ENCODE assay signal across 9 cellular contexts in the genomic region with DNA sequence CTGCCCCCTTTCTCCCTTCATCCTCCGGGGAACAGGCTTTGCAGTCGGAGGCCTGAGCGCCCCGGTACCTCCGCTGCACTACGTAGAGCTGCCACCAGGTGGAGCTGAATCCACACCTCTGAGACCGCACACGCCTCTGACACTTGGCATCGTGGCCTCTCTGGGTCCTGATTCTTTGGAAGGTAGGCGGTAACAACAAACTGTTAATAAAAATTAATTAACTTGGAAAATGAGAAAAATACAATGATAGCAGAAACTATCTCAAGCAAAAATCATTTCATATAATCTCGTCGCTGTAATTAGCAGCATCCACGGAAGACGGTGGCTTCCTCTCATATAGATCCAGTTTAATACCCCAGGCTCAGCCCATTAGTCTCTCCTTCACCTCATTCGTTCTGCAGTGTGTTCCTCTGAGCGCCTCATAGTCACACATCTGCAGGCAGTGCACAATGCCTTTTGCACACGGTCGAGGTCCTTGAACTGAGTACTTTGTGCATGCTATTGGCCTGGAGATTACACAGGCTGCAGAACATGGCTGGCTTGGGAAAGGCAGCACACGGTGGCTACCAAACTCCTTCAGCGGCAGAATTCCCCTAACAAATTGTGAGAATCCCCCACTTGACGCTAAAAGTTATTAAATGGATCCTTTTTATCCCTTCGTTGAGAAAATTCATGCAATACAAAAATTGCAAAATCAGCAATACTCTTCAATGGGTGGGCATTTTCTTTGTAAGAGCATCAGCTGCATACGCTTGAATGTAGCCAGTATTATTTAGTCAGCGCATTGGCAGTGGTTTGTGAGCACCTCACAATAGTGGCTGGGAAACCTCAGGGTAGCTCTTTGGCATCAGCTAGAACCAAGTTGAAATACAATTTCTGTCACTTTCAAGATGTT. TPM values are rescaled to one million over a fixed set of nuclear protein-coding genes. Genes with fewer than 3 reads are reported as not detected.
A peak's percentile ranks its signal among the peaks of the same experiment; 100 is the strongest.
DNase-seq lines count a peak whose midpoint lies in the region; ATAC-seq and TF ChIP-seq lines count a peak whose summit lies in the region.
"Had no signal": no experiment of that assay in that cellular context is flagged by ENCODE, and none has a peak within 500 bp of the region (broad histone marks: within the 10 kb centered on the region; RNA-seq: fewer than 3 reads in every experiment).

No MANE protein-coding gene starts in this region.

- no peak overlapping the region for H3K4me3 ChIP-seq in BJ (ENCODE audit: low read depth, low read length)
- H3K4me3 ChIP-seq in dorsolateral prefrontal cortex: no peak overlapping the region
- no peak overlapping the region for H3K4me3 ChIP-seq in lung
- H3K4me3 ChIP-seq: SK-N-MC had no signal

- CTCF ChIA-PET in BJ (lab: Yijun Ruan, JAX): interaction anchor here (0.7 to 12.9 kb wide), 17 partner anchors 9 to 211 kb away, joined by 3 to 392 read pairs (median 3); a partner anchor contains a TSS

- peak; percentile 87 for ATAC-seq in GM18909 (IDR thresholded peaks at IDR 0.05; ENCODE audit: poor library complexity, unreplicated experiment)
- peak; percentile 89 for ATAC-seq in HG03103 (IDR thresholded peaks at IDR 0.05; ENCODE audit: low read depth, unreplicated experiment)
- ATAC-seq in lung (ENCODE audit: insufficient read depth, low FRiP score): peak; percentile 88

- no peaks in the 10 kb centered on the region for H3K27me3 ChIP-seq in BJ (ENCODE audit: control insufficient read depth, insufficient read depth, low read length)
- no peaks in the 10 kb centered on the region for H3K27me3 ChIP-seq in dorsolateral prefrontal cortex
- H3K27me3 ChIP-seq in lung (ENCODE audit: control insufficient read depth, insufficient read depth): no peaks in the 10 kb centered on the region

- no peak for DNase-seq in BJ (ENCODE audit: low read depth)
- DNase-seq in NCI-H526 (lab: John Stamatoyannopoulos, UW): peak; percentile 27 to 85
- peak; percentile 87 to 89 for DNase-seq in activated CD4-positive, alpha-beta T cell treated with anti-CD3 and anti-CD28 coated beads, Interleukin-2, amount 50 U/mL, for 48 hours
- DNase-seq in dorsolateral prefrontal cortex: peak; percentile 54 to 88 (median 82)
- peak; percentile 81 for DNase-seq in lung (ENCODE audit: low spot score)
- DNase-seq in stimulated activated CD8-positive, alpha-beta memory T cell treated with anti-CD3 and anti-CD28 coated beads, Interleukin-15, amount 100 ng/mL, for 4 hours (ENCODE audit: low read depth in 2 of 2): peak; percentile 43 to 48

- H3K4me1 ChIP-seq in lung (ENCODE audit: control insufficient read depth in 2 of 2, insufficient read depth in 2 of 2, low read length in 2 of 2): no peaks in the 10 kb centered on the region

- POLR2A ChIA-PET in BJ (lab: Charles Lee): no interaction called here

- H3K27ac ChIP-seq in dorsolateral prefrontal cortex (peak overlapping the region in 4 of 59 donors; percentile 5 to 81 (median 20)), lung (ENCODE audit: low read depth in 1 of 2, low read length in 1 of 2) (no peak overlapping the region)
- H3K27ac ChIP-seq: SK-N-MC had no signal

- H3K36me3 ChIP-seq in BJ (ENCODE audit: control insufficient read depth, insufficient read depth, low read length) (no peaks in the 10 kb centered on the region), lung (ENCODE audit: control insufficient read depth in 2 of 2, insufficient read depth in 2 of 2, low read length in 2 of 2) (no peaks in the 10 kb centered on the region)

- no peaks in the 10 kb centered on the region for H3K9me3 ChIP-seq in lung (ENCODE audit: control insufficient read depth in 2 of 2, insufficient read depth in 1 of 2, low read length in 1 of 2)

- TF ChIP-seq CTCF in BJ (IDR thresholded peaks at IDR 0.05; ENCODE audit: insufficient read depth, low read depth, low read length) (peak; percentile 96), dorsolateral prefrontal cortex (IDR thresholded peaks at IDR 0.05 in 54 of 56, conservative IDR thresholded peaks at IDR 0.05 in 2 of 56; ENCODE audit: low read depth in 1 of 56, partially characterized antibody in 56 of 56) (peak; percentile 86 to 99 (median 98)), lung (IDR thresholded peaks at IDR 0.05; ENCODE audit: control extremely low read depth, extremely low read depth) (peak; percentile 96)

- intact Hi-C loops in dorsolateral prefrontal cortex (cut with DNase I): loop anchor here (5.0 to 10.0 kb wide), 3 partner anchors 151 to 373 kb away; a partner anchor contains a TSS

- 39 to 45% methylated on average over 24 of the region's 24 CpGs for WGBS in lung, 2 donors

RNA-seq across cellular contexts. Expression of a gene that starts 18.7 kb away (rescaled TPM):
- polyA plus RNA-seq in BJ (2011; rRNA removed) (not detected in 2 replicates), lung (not detected)
- not detected in 2 replicates for polyA minus RNA-seq in BJ (2011; rRNA and poly(A)+ RNA removed)
- total RNA-seq in dorsolateral prefrontal cortex (10 to 100 TPM in 1 of 120 experiments, 1 to 10 TPM in 92, under 1 TPM in 18, not detected in 9; 0.47 to 26.1 (median 2.3) TPM), lung (under 1 TPM in 1 of 2 donors, not detected in 1; 0.82 TPM)

RNA-seq across cellular contexts. Expression of a gene that starts 43.9 kb away (rescaled TPM):
- polyA plus RNA-seq in BJ (2011; rRNA removed): not detected in 2 replicates
- polyA minus RNA-seq in BJ (2011; rRNA and poly(A)+ RNA removed): not detected in 2 replicates
- not detected for total RNA-seq in dorsolateral prefrontal cortex
- total RNA-seq in lung: not detected
- polyA plus RNA-seq in lung: not detected

RNA-seq across cellular contexts. Expression of a gene that starts 46.1 kb away (rescaled TPM):
- 0.17 and 0.31 TPM in 2 replicates for polyA plus RNA-seq in BJ (2011; rRNA removed)
- 0.33 TPM in 1 of 2 replicates, not detected in the other for polyA minus RNA-seq in BJ (2011; rRNA and poly(A)+ RNA removed)
- total RNA-seq in dorsolateral prefrontal cortex: 10 to 100 TPM in 46 of 120 experiments, 1 to 10 TPM in 73, under 1 TPM in 1; 0.75 to 50.5 (median 8.3) TPM
- 1 to 10 TPM in 1 of 2 donors, under 1 TPM in 1; 0.52 to 8.3 TPM for total RNA-seq in lung
- polyA plus RNA-seq in lung: 1 to 10 TPM in 1 of 2 donors, under 1 TPM in 1; 0.23 to 1.6 TPM
